In the genomic region with DNA sequence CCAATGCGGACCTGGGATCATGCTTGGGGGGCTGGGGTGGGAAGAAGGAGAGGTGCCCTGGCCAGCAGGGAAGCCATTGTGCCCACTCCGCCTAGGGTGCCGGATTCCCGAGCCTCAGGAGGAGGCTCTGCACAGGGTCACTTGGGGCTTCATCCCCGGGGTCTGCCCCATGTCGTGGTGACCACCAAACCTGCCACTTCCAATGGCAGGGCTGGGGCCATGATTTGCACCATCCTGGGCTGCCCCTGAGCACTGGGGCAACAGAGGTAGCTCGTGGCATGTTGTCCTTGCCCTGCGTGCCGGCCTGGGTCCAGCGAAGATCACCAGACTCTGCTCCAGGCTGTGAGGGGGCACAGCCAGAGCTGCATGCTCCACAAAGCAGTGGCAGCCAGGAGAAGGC, we compare ENCODE assay signal across 2 cellular contexts.
TF ChIP-seq lines count a peak whose summit lies in the region.

No MANE protein-coding gene starts in this region.

TF ChIP-seq in IMR-90, 13 proteins besides CTCF, POLR2A, EP300 and RAD21 (continued from another document):
- TF ChIP-seq, protein P1, sequence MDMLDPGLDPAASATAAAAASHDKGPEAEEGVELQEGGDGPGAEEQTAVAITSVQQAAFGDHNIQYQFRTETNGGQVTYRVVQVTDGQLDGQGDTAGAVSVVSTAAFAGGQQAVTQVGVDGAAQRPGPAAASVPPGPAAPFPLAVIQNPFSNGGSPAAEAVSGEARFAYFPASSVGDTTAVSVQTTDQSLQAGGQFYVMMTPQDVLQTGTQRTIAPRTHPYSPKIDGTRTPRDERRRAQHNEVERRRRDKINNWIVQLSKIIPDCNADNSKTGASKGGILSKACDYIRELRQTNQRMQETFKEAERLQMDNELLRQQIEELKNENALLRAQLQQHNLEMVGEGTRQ (IDR thresholded peaks at IDR 0.05; ENCODE audit: low read depth, low read length) = no peak
- TF ChIP-seq RFX5 (IDR thresholded peaks at IDR 0.05; ENCODE audit: low read depth, low read length) (no peak), MXI1 (IDR thresholded peaks at IDR 0.05; ENCODE audit: borderline replicate concordance, low read depth, low read length) (no peak), NFE2L2 (IDR thresholded peaks at IDR 0.05; ENCODE audit: low read depth, low read length) (no peak), MAFK (IDR thresholded peaks at IDR 0.05; ENCODE audit: low read depth, low read length) (no peak), BHLHE40 (IDR thresholded peaks at IDR 0.05; ENCODE audit: low read depth, low read length) (no peak), RCOR1 (IDR thresholded peaks at IDR 0.05; ENCODE audit: insufficient replicate concordance, low read length) (no peak), CHD1 (IDR thresholded peaks at IDR 0.05; ENCODE audit: low read depth, low read length) (no peak), FOS (IDR thresholded peaks at IDR 0.05; ENCODE audit: low read depth, low read length) (no peak)
- TF ChIP-seq, protein P2, sequence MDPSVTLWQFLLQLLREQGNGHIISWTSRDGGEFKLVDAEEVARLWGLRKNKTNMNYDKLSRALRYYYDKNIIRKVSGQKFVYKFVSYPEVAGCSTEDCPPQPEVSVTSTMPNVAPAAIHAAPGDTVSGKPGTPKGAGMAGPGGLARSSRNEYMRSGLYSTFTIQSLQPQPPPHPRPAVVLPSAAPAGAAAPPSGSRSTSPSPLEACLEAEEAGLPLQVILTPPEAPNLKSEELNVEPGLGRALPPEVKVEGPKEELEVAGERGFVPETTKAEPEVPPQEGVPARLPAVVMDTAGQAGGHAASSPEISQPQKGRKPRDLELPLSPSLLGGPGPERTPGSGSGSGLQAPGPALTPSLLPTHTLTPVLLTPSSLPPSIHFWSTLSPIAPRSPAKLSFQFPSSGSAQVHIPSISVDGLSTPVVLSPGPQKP (IDR thresholded peaks at IDR 0.05; ENCODE audit: borderline replicate concordance, low read depth, low read length) = no peak

TF ChIP-seq in HEK293T, 16 proteins besides CTCF, POLR2A, EP300 and RAD21 (continued from another document):
- TF ChIP-seq, protein P3, sequence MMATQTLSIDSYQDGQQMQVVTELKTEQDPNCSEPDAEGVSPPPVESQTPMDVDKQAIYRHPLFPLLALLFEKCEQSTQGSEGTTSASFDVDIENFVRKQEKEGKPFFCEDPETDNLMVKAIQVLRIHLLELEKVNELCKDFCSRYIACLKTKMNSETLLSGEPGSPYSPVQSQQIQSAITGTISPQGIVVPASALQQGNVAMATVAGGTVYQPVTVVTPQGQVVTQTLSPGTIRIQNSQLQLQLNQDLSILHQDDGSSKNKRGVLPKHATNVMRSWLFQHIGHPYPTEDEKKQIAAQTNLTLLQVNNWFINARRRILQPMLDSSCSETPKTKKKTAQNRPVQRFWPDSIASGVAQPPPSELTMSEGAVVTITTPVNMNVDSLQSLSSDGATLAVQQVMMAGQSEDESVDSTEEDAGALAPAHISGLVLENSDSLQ (IDR thresholded peaks at IDR 0.05) = no peak
- no peak for TF ChIP-seq HDGF (IDR thresholded peaks at IDR 0.05; ENCODE audit: borderline replicate concordance)
- no peak for TF ChIP-seq ZNF384 (IDR thresholded peaks at IDR 0.05)
- no peak for TF ChIP-seq CTBP1 (IDR thresholded peaks at IDR 0.05; ENCODE audit: borderline replicate concordance)
- TF ChIP-seq ARNT (IDR thresholded peaks at IDR 0.05) = no peak
